ENCODE assay signal across 10 cellular contexts in genomic region chr11:126544311-126545056, GRCh38.
A peak's percentile ranks its signal among the peaks of the same experiment; 100 is the strongest.
DNase-seq lines count a peak whose midpoint lies in the region; ATAC-seq and TF ChIP-seq lines count a peak whose summit lies in the region.
"Had no signal": no experiment of that assay in that cellular context is flagged by ENCODE, and none has a peak within 500 bp of the region (broad histone marks: within the 10 kb centered on the region; RNA-seq: fewer than 3 reads in every experiment).

No MANE protein-coding gene starts in this region.

- no peaks in the 10 kb centered on the region for H3K4me1 Mint-ChIP-seq in stimulated activated naive B cell treated with anti-CD40 and anti-IgM and Interleukin-4, amounts not matched to agents 10 μg/mL and 1 μg/mL and 100 μg/mL, for 72 hours

- no peak for ATAC-seq in stimulated activated naive B cell treated with anti-CD40 and anti-IgM and Interleukin-4, amounts not matched to agents 10 μg/mL and 1 μg/mL and 100 μg/mL, for 72 hours (replicated peaks)
- ATAC-seq in HG03520 (IDR thresholded peaks at IDR 0.05; ENCODE audit: unreplicated experiment): no peak

- no peak overlapping the region for H3K4me3 Mint-ChIP-seq in stimulated activated naive B cell treated with anti-CD40 and anti-IgM and Interleukin-4, amounts not matched to agents 10 μg/mL and 1 μg/mL and 100 μg/mL, for 72 hours

- H3K27me3 Mint-ChIP-seq in stimulated activated naive B cell treated with anti-CD40 and anti-IgM and Interleukin-4, amounts not matched to agents 10 μg/mL and 1 μg/mL and 100 μg/mL, for 72 hours: peaks cover 22 to 28% of the 10 kb centered on the region in 2 donors

- H3K9me3 Mint-ChIP-seq in stimulated activated naive B cell treated with anti-CD40 and anti-IgM and Interleukin-4, amounts not matched to agents 10 μg/mL and 1 μg/mL and 100 μg/mL, for 72 hours: no peaks in the 10 kb centered on the region

- H3K4me3 ChIP-seq in NB4 (ENCODE audit: low read depth, low read length): no peak overlapping the region
- H3K4me3 ChIP-seq: thoracic aorta had no signal

- DNase-seq in AG08396 (ENCODE audit: low spot score) (peak; percentile 70), NB4 (ENCODE audit: low read depth) (peak; percentile 25), astrocyte of the hippocampus (ENCODE audit: low read depth, low spot score) (peak; percentile 83), iris pigment epithelial cell (ENCODE audit: low read depth) (peak; percentile 33), NCI-H2029 treated with DMSO at 0.1 percent for 48 hours (lab: John Stamatoyannopoulos, UW) (no peak)
- DNase-seq in stimulated activated naive B cell treated with anti-CD40 and anti-IgM and Interleukin-4, amounts not matched to agents 10 μg/mL and 1 μg/mL and 100 μg/mL, for 72 hours: no peak
- DNase-seq in stimulated activated CD4-positive, alpha-beta T cell treated with anti-CD3 and anti-CD28 coated beads, Interleukin-2, amount 100 ng/mL, for 24 hours: no peak
- DNase-seq: COR-L47 had no signal

- TF ChIP-seq POLR2A in NB4 (IDR thresholded peaks at IDR 0.05; ENCODE audit: extremely low read depth, insufficient read length): no peak

- TF ChIP-seq CTCF in NB4 (IDR thresholded peaks at IDR 0.05; ENCODE audit: low read depth, low read length): no peak

- H3K36me3 Mint-ChIP-seq in stimulated activated naive B cell treated with anti-CD40 and anti-IgM and Interleukin-4, amounts not matched to agents 10 μg/mL and 1 μg/mL and 100 μg/mL, for 72 hours: no peaks in the 10 kb centered on the region

- no peak overlapping the region for H3K27ac Mint-ChIP-seq in stimulated activated naive B cell treated with anti-CD40 and anti-IgM and Interleukin-4, amounts not matched to agents 10 μg/mL and 1 μg/mL and 100 μg/mL, for 72 hours

Comparison
In these comparisons a context has a peak if more than half of its experiments do, and no peak if none do; other contexts are left out.
1. DNase-seq: peak in AG08396 (single experiment), NB4 (single experiment), astrocyte of the hippocampus (single experiment) and iris pigment epithelial cell (single experiment); none in stimulated activated naive B cell treated with anti-CD40 and anti-IgM and Interleukin-4, amounts not matched to agents 10 μg/mL and 1 μg/mL and 100 μg/mL, for 72 hours (single experiment), stimulated activated CD4-positive, alpha-beta T cell treated with anti-CD3 and anti-CD28 coated beads, Interleukin-2, amount 100 ng/mL, for 24 hours (0 of 2) and NCI-H2029 treated with DMSO at 0.1 percent for 48 hours (single experiment).